8 cellular contexts compared by ENCODE assay signal in genomic region chr19:6108721-6109633, GRCh38. TPM values are rescaled to one million over a fixed set of nuclear protein-coding genes. Genes with fewer than 3 reads are reported as not detected.
DNase-seq lines count a peak whose midpoint lies in the region; ATAC-seq, FAIRE-seq and TF ChIP-seq lines count a peak whose summit lies in the region.

No MANE protein-coding gene starts in this region.

- H3K79me2 ChIP-seq in OCI-LY7 (ENCODE audit: insufficient read depth, low read depth, low read length): no peaks in the 10 kb centered on the region

- peaks cover 22% of the 10 kb centered on the region for H3K4me1 Mint-ChIP-seq in activated naive CD4-positive, alpha-beta T cell treated with anti-CD3 and anti-CD28 coated beads for 36 hours (ENCODE audit: low read depth)
- peaks cover 35% of the 10 kb centered on the region for H3K4me1 Mint-ChIP-seq in osteocyte (ENCODE audit: unreplicated experiment)

- peak overlapping the region; percentile 74 for H3K4me3 Mint-ChIP-seq in activated naive CD4-positive, alpha-beta T cell treated with anti-CD3 and anti-CD28 coated beads for 36 hours
- peak overlapping the region; percentile 92 for H3K4me3 Mint-ChIP-seq in osteocyte (ENCODE audit: unreplicated experiment)

- no peak overlapping the region for H3K27ac ChIP-seq in OCI-LY7 (ENCODE audit: low read depth, low read length, poor library complexity, severe bottlenecking)
- peak overlapping the region; percentile 91 to 94 for H3K27ac ChIP-seq in uterus

- H3K4me1 ChIP-seq in OCI-LY7 (ENCODE audit: insufficient read depth, low read length, poor library complexity, severe bottlenecking) (peaks cover 19% of the 10 kb centered on the region), uterus (peaks cover 0 to 9% of the 10 kb centered on the region in 2 donors)

- DNase-seq in GM20000 (ENCODE audit: low spot score): peak; percentile 38
- DNase-seq in OCI-LY7 (ENCODE audit: low spot score): peak; percentile 20
- peak; percentile 53 for DNase-seq in activated naive CD4-positive, alpha-beta T cell treated with anti-CD3 and anti-CD28 coated beads for 36 hours
- peak in 37 of 42 donors; percentile 20 to 75 (median 54) for DNase-seq in head of caudate nucleus
- DNase-seq in osteocyte (ENCODE audit: extremely low spot score, unreplicated experiment): no peak
- DNase-seq in uterus: peak; percentile 80 to 82
- no peak for DNase-seq in urothelium cell line (ENCODE audit: low spot score)

- no peak for FAIRE-seq in urothelium cell line (lab: Jason Lieb, UNC)

- H3K27me3 Mint-ChIP-seq in activated naive CD4-positive, alpha-beta T cell treated with anti-CD3 and anti-CD28 coated beads for 36 hours (ENCODE audit: low read depth): peaks cover 3% of the 10 kb centered on the region
- no peaks in the 10 kb centered on the region for H3K27me3 Mint-ChIP-seq in osteocyte (ENCODE audit: unreplicated experiment)

- peak overlapping the region; percentile 97 for H3K4me2 ChIP-seq in OCI-LY7 (ENCODE audit: low read length)

- intact Hi-C loops in OCI-LY7 (cut with micrococcal nuclease; ENCODE audit: unreplicated experiment) (no loop called here), head of caudate nucleus (cut with DNase I) (loop anchor here (10.0 kb wide), 1 partner anchor 54 kb away; no protein-coding TSS in a partner anchor), uterus (cut with DNase I; ENCODE audit: low total_unique reads) (loop anchor here (5.0 kb wide), 1 partner anchor 52 kb away; no protein-coding TSS in a partner anchor)
- intact Hi-C loops in activated naive CD4-positive, alpha-beta T cell treated with anti-CD3 and anti-CD28 coated beads for 36 hours (cut with micrococcal nuclease): no loop called here

- H3K36me3 ChIP-seq in OCI-LY7 (ENCODE audit: insufficient read depth, low read length) (no peaks in the 10 kb centered on the region), uterus (no peaks in the 10 kb centered on the region)

- TF ChIP-seq POLR2A in uterus (IDR thresholded peaks at IDR 0.05): peak; percentile 18 to 59

- no TSS peak for BruUV-seq in OCI-LY7 (replicated peaks; lab: Mats Ljungman, UMichigan)

- no peaks in the 10 kb centered on the region for H3K36me3 Mint-ChIP-seq in activated naive CD4-positive, alpha-beta T cell treated with anti-CD3 and anti-CD28 coated beads for 36 hours (ENCODE audit: low read depth)
- no peaks in the 10 kb centered on the region for H3K36me3 Mint-ChIP-seq in osteocyte (ENCODE audit: unreplicated experiment)

- ATAC-seq in HG02938 (IDR thresholded peaks at IDR 0.05; ENCODE audit: unreplicated experiment): no peak

- peak overlapping the region; percentile 25; the same call in 1 of the 2 replicates for H2AFZ ChIP-seq in OCI-LY7 (ENCODE audit: low read length)

- H3K27me3 ChIP-seq in uterus: no peaks in the 10 kb centered on the region

- H3K9me3 Mint-ChIP-seq in activated naive CD4-positive, alpha-beta T cell treated with anti-CD3 and anti-CD28 coated beads for 36 hours: no peaks in the 10 kb centered on the region
- H3K9me3 Mint-ChIP-seq in osteocyte (ENCODE audit: unreplicated experiment): no peaks in the 10 kb centered on the region

- H3K9me3 ChIP-seq in OCI-LY7 (ENCODE audit: low read length) (no peaks in the 10 kb centered on the region; the same call in 1 of the 2 replicates), uterus (no peaks in the 10 kb centered on the region)

- no peak for TF ChIP-seq CTCF in GM20000 (IDR thresholded peaks at IDR 0.05; ENCODE audit: extremely low read depth, missing control alignments)
- no peak for TF ChIP-seq CTCF in OCI-LY7 (conservative IDR thresholded peaks at IDR 0.05; ENCODE audit: low read length)
- no peak for TF ChIP-seq CTCF in osteocyte (IDR thresholded peaks at IDR 0.05)
- peak in 1 of 4 experiments; percentile 8 for TF ChIP-seq CTCF in uterus (IDR thresholded peaks at IDR 0.05)

- H3K4me3 ChIP-seq in OCI-LY7 (ENCODE audit: low read depth, low read length, poor library complexity, severe bottlenecking) (peak overlapping the region; percentile 72), uterus (peak overlapping the region; percentile 57 to 92)

- no peaks in the 10 kb centered on the region for H3K9me2 ChIP-seq in OCI-LY7 (ENCODE audit: insufficient read depth, low read length)

- POLR2A ChIA-PET in OCI-LY7 (lab: Charles Lee): no interaction called here

- CTCF ChIA-PET in OCI-LY7 (lab: Charles Lee; ENCODE audit: unreplicated experiment): no interaction called here
- CTCF ChIA-PET in activated naive CD4-positive, alpha-beta T cell treated with anti-CD3 and anti-CD28 coated beads for 36 hours (lab: Charles Lee): interaction anchor here (0.7 kb wide), 1 partner anchor 387 kb away, joined by 3 read pairs; no protein-coding TSS in a partner anchor

- H4K20me1 ChIP-seq in OCI-LY7 (ENCODE audit: insufficient read depth, low read length): no peaks in the 10 kb centered on the region

- peak overlapping the region; percentile 52 for H3K27ac Mint-ChIP-seq in activated naive CD4-positive, alpha-beta T cell treated with anti-CD3 and anti-CD28 coated beads for 36 hours
- peak overlapping the region; percentile 98 for H3K27ac Mint-ChIP-seq in osteocyte (ENCODE audit: unreplicated experiment)

RNA-seq across cellular contexts. Expression of gene RFX2, which starts 1.3 kb away (rescaled TPM):
- total RNA-seq in OCI-LY7 (2014; rRNA removed; shearing (Covaris generic)): 11.8 and 13.7 TPM in 2 replicates
- total RNA-seq in OCI-LY7 (2022) (11.0 and 12.1 TPM in 2 replicates), osteocyte (4.5 and 5.3 TPM in 2 replicates), uterus (10 to 100 TPM; 10.5 to 77.9 (median 22.8) TPM)
- total RNA-seq in activated naive CD4-positive, alpha-beta T cell treated with anti-CD3 and anti-CD28 coated beads for 36 hours: 1 to 10 TPM; 4.7 to 6.0 TPM

RNA-seq across cellular contexts. Expression of gene ACSBG2, which starts 26.5 kb away (rescaled TPM):
- not detected in 2 replicates for total RNA-seq in OCI-LY7 (2014; rRNA removed; shearing (Covaris generic))
- not detected in 2 replicates for total RNA-seq in OCI-LY7 (2022)
- not detected for total RNA-seq in activated naive CD4-positive, alpha-beta T cell treated with anti-CD3 and anti-CD28 coated beads for 36 hours
- not detected in 2 replicates for total RNA-seq in osteocyte
- total RNA-seq in uterus: not detected

Comparison
In these comparisons a context has a peak if more than half of its experiments do, and no peak if none do; other contexts are left out.
1. DNase-seq: peak in GM20000 (single experiment), OCI-LY7 (single experiment), activated naive CD4-positive, alpha-beta T cell treated with anti-CD3 and anti-CD28 coated beads for 36 hours (single experiment), head of caudate nucleus (37 of 42) and uterus (2 of 2); none in osteocyte (single experiment) and urothelium cell line (single experiment).
2. intact Hi-C loops: an anchor here in head of caudate nucleus (10.0 kb wide) and uterus (5.0 kb wide); none called in OCI-LY7 and activated naive CD4-positive, alpha-beta T cell treated with anti-CD3 and anti-CD28 coated beads for 36 hours.